8 cellular contexts compared by ENCODE assay signal in the genomic region with DNA sequence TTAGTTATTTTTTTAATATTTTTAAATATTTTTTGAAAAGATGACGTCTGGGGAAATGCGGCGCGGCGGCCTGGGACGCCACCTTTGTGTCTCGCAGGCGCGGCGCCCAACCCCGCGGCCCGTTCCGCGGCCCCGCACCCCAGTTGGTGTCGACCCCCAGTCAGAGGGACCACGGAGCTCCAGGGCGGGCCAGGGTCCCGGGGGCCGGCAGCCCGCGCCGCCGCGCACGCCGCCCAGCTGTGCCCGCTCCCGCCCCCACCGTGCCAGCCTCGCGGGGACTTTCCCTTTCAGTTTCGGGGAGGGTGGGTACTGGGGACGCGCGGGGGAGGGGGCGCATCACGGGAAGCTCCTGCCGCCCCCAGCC. TPM values are rescaled to one million over a fixed set of nuclear protein-coding genes. Genes with fewer than 3 reads are reported as not detected.
DNase-seq lines count a peak whose midpoint lies in the region; ATAC-seq, FAIRE-seq and TF ChIP-seq lines count a peak whose summit lies in the region.

No MANE protein-coding gene starts in this region.

- H3K9ac ChIP-seq in H1 (replicated peaks in 1 of 4; ENCODE audit: extremely low read depth in 1 of 4, low read depth in 3 of 4, low read length in 3 of 4): peak overlapping the region in 2 of 4 experiments; percentile 56 to 74; a peak in 4 of 7 replicates

- no peak for TF ChIP-seq CTCF in H1 (IDR thresholded peaks at IDR 0.05; ENCODE audit: control extremely low read depth in 1 of 3, insufficient read depth in 1 of 3, low read depth in 1 of 3, low read length in 3 of 3)

- no peak overlapping the region for H3K27ac ChIP-seq in H1 (ENCODE audit: low read depth, low read length)

- POLR2A ChIA-PET in H1 (lab: Charles Lee; ENCODE audit: partially characterized antibody): interaction anchor here (1.1 to 13.2 kb wide), 9 partner anchors 8 to 540 kb away, joined by 3 to 197 read pairs (median 7); a partner anchor contains a TSS
- POLR2A ChIA-PET in naive thymus-derived CD8-positive, alpha-beta T cell (lab: Charles Lee): interaction anchor here (1.1 to 1.3 kb wide), 3 partner anchors 355 to 540 kb away, joined by 3 to 4 read pairs (median 3); no protein-coding TSS in a partner anchor

- no peak overlapping the region for H2AK5ac ChIP-seq in H1 (ENCODE audit: low read depth, low read length)

- no peak for DNase-seq in HAP-1 (ENCODE audit: low spot score in 2 of 2)
- peak; percentile 31 for DNase-seq in activated CD4-positive, alpha-beta T cell treated with anti-CD3 and anti-CD28 coated beads for 1 hour
- DNase-seq in H1 (ENCODE audit: low read depth in 1 of 2, low spot score in 2 of 2): no peak
- DNase-seq in naive thymus-derived CD8-positive, alpha-beta T cell: peak in 4 of 10 donors; percentile 19 to 32 (median 28)
- no peak for DNase-seq in NCI-H1694 (lab: John Stamatoyannopoulos, UW)
- DNase-seq in NCI-H2029 (lab: John Stamatoyannopoulos, UW): no peak
- no peak for DNase-seq in SK-N-DZ (ENCODE audit: low spot score)
- DNase-seq in GM12891 (ENCODE audit: insufficient read length, low spot score): no peak

- H3K4me3 ChIP-seq in HAP-1 (peak overlapping the region; percentile 34), H1 (ENCODE audit: extremely low read depth in 1 of 4, insufficient read depth in 2 of 4, low read depth in 3 of 4, low read length in 4 of 4) (peak overlapping the region; percentile 90 to 97 (median 95))

- H2BK15ac ChIP-seq in H1 (ENCODE audit: low read length): no peak overlapping the region

- H3K23me2 ChIP-seq in H1 (ENCODE audit: low read depth, low read length): peaks cover 18% of the 10 kb centered on the region; the same call in 1 of the 2 replicates

- H4K8ac ChIP-seq in H1 (ENCODE audit: extremely low read depth, insufficient read depth, low read length): no peak overlapping the region

- no peak overlapping the region for H2BK5ac ChIP-seq in H1 (ENCODE audit: low read depth, low read length)

- no peak for TF ChIP-seq RAD21 in H1 (IDR thresholded peaks at IDR 0.05 in 1 of 2, conservative IDR thresholded peaks at IDR 0.05 in 1 of 2; ENCODE audit: low read depth in 2 of 2, low read length in 2 of 2)

- H3K36me3 Mint-ChIP-seq in naive thymus-derived CD8-positive, alpha-beta T cell: no peaks in the 10 kb centered on the region

- H2AFZ ChIP-seq in H1 (ENCODE audit: low read length): no peak overlapping the region

- peaks cover 8 to 29% (median 27%) of the 10 kb centered on the region in 4 donors for H3K4me1 Mint-ChIP-seq in naive thymus-derived CD8-positive, alpha-beta T cell

- peak overlapping the region; percentile 92; a peak in 3 of 4 replicates for H3K4me2 ChIP-seq in H1 (ENCODE audit: insufficient read depth in 1 of 2, low read depth in 2 of 2, low read length in 2 of 2)

- H3K27me3 ChIP-seq in HAP-1 (ENCODE audit: low read depth) (peaks cover 53% of the 10 kb centered on the region), H1 (replicated peaks in 1 of 4; ENCODE audit: control insufficient read depth in 3 of 4, extremely low read depth in 1 of 4, insufficient read depth in 3 of 4, low read length in 3 of 4) (peaks cover 0 to 8% (median 3%) of the 10 kb centered on the region in 4 experiments; a peak in 5 of 7 replicates)

- H3K79me1 ChIP-seq in H1 (ENCODE audit: low read depth, low read length): peaks cover 6% of the 10 kb centered on the region; the same call in 1 of the 2 replicates

- no peaks in the 10 kb centered on the region for H3K9me3 ChIP-seq in HAP-1
- no peaks in the 10 kb centered on the region for H3K9me3 ChIP-seq in H1 (ENCODE audit: insufficient read depth in 2 of 2, low read depth in 1 of 2, low read length in 1 of 2)

- TF ChIP-seq POLR2A in H1 (IDR thresholded peaks at IDR 0.05; ENCODE audit: control extremely low read depth in 1 of 2, low read depth in 2 of 2, low read length in 2 of 2) (no peak), GM12891 (IDR thresholded peaks at IDR 0.05; ENCODE audit: low read depth, low read length) (no peak)

- H3K36me3 ChIP-seq in HAP-1 (replicated peaks) (no peaks in the 10 kb centered on the region), H1 (ENCODE audit: control insufficient read depth in 2 of 4, insufficient read depth in 4 of 4, low read length in 3 of 4) (peaks cover 13 to 35% (median 23%) of the 10 kb centered on the region in 4 experiments; a peak in 6 of 8 replicates)

- no peak overlapping the region for H3K14ac ChIP-seq in H1 (ENCODE audit: insufficient read length)

- no peak overlapping the region for H2BK120ac ChIP-seq in H1 (replicated peaks; ENCODE audit: low read depth, low read length)

- H2BK12ac ChIP-seq in H1 (ENCODE audit: low read depth, low read length): no peak overlapping the region

- H2BK20ac ChIP-seq in H1 (ENCODE audit: low read length): no peak overlapping the region

- in situ Hi-C loops in HAP-1 (cut with MboI; ENCODE audit: low sequenced_read_pairs): loop anchor here (5.0 kb wide), 1 partner anchor 535 kb away; no protein-coding TSS in a partner anchor

- peaks cover 0 to 34% of the 10 kb centered on the region in 2 experiments; a peak in 2 of 4 replicates for H3K79me2 ChIP-seq in H1 (ENCODE audit: control insufficient read depth in 1 of 2, insufficient read depth in 2 of 2, low read length in 2 of 2)

- no peak overlapping the region for H3K56ac ChIP-seq in H1 (replicated peaks; ENCODE audit: insufficient read length, low read depth, low read length)

- H3K18ac ChIP-seq in H1 (ENCODE audit: extremely low read depth, low read length): no peak overlapping the region; the same call in 1 of the 2 replicates

- no peak overlapping the region for H4K5ac ChIP-seq in H1 (ENCODE audit: insufficient read length, low read depth, low read length)

- ATAC-seq in naive thymus-derived CD8-positive, alpha-beta T cell: peak; percentile 42 to 43

- 0% methylated on average over 1 of the region's 40 CpGs; no CpG with 5 or more reads in 1 of the 2 experiments for WGBS in H1 (ENCODE audit: extremely low coverage in 1 of 2, insufficient coverage in 1 of 2, insufficient read length in 1 of 2, insufficient replicate concordance in 2 of 2, low coverage in 1 of 2, low lambda C conversion rate in 2 of 2, missing lambda C conversion rate in 1 of 2), 2 experiments

- TF ChIP-seq EP300 in H1 (IDR thresholded peaks at IDR 0.05; ENCODE audit: borderline replicate concordance in 1 of 2, low read depth in 2 of 2, low read length in 2 of 2): no peak

- peak overlapping the region in 4 of 10 donors; percentile 59 to 82 (median 67) for H3K4me3 Mint-ChIP-seq in naive thymus-derived CD8-positive, alpha-beta T cell

- CTCF ChIA-PET in H1 (lab: Charles Lee; ENCODE audit: partially characterized antibody): interaction anchor here (0.7 to 5.5 kb wide), 14 partner anchors 14 to 539 kb away, joined by 3 to 36 read pairs (median 6); a partner anchor contains a TSS

- H4K91ac ChIP-seq in H1 (replicated peaks; ENCODE audit: insufficient read length, low read length): no peak overlapping the region

- H4K20me1 ChIP-seq in H1 (replicated peaks in 1 of 2; ENCODE audit: control insufficient read depth in 1 of 2, insufficient read depth in 2 of 2, low read length in 2 of 2): peaks cover 14 to 20% of the 10 kb centered on the region in 2 experiments

- H3K27ac Mint-ChIP-seq in naive thymus-derived CD8-positive, alpha-beta T cell: no peak overlapping the region

- no peak overlapping the region for H3K23ac ChIP-seq in H1 (ENCODE audit: insufficient read length)

- H3K4me1 ChIP-seq in HAP-1 (peaks cover 11% of the 10 kb centered on the region), H1 (replicated peaks in 1 of 4; ENCODE audit: control insufficient read depth in 3 of 4, insufficient read depth in 4 of 4, low read length in 3 of 4) (peaks cover 0 to 14% (median 7%) of the 10 kb centered on the region in 4 experiments; a peak in 6 of 7 replicates)

- FAIRE-seq in H1 (lab: Jason Lieb, UNC): no peak
- FAIRE-seq in GM12891 (lab: Jason Lieb, UNC): no peak

- peaks cover 0 to 2% (median 0%) of the 10 kb centered on the region in 9 donors for H3K9me3 Mint-ChIP-seq in naive thymus-derived CD8-positive, alpha-beta T cell

- no peak overlapping the region for H3K4ac ChIP-seq in H1 (replicated peaks; ENCODE audit: insufficient read length, low read depth, low read length)

- H3K27me3 Mint-ChIP-seq in naive thymus-derived CD8-positive, alpha-beta T cell: peaks cover 7 to 40% (median 23%) of the 10 kb centered on the region in 5 donors

TF ChIP-seq in H1, 55 proteins besides CTCF, POLR2A, EP300 and RAD21 (continues in another document):
- no peak for TF ChIP-seq PHF8 (conservative IDR thresholded peaks at IDR 0.05; ENCODE audit: low read depth, low read length)

RNA-seq across cellular contexts. Expression of a gene that starts 1.6 kb away (rescaled TPM):
- total RNA-seq in H1 (2021; fragmentation: NEBNext Ultra II Directional; extraction: Animal tissue kit (Norgen Biotek cat#: 25700)): 170 and 172 TPM in 2 replicates
- polyA plus RNA-seq in H1 (2011; rRNA removed): 64.5 and 156 TPM in 2 replicates
- polyA plus RNA-seq in H1 (2011; cell fraction: cytosol; rRNA removed): 94.6 TPM
- polyA plus RNA-seq in H1 (2011; cell fraction: nucleus; rRNA removed): 177 TPM
- 76.2 to 117 TPM (median 80.8 TPM) in 4 replicates for polyA plus RNA-seq in H1 (2012, experiment 1 of 2)
- polyA plus RNA-seq in H1 (2012, experiment 2 of 2): 26.6 TPM
- 53.6 TPM for polyA plus RNA-seq in H1 (2013, experiment 1 of 2)
- 50.3 TPM for polyA plus RNA-seq in H1 (2013, experiment 2 of 2)
- polyA minus RNA-seq in H1 (2011; rRNA and poly(A)+ RNA removed): 93.0 and 124 TPM in 2 replicates
- 168 TPM for polyA minus RNA-seq in H1 (2011; cell fraction: cytosol; rRNA and poly(A)+ RNA removed)
- 217 TPM for polyA minus RNA-seq in H1 (2011; cell fraction: nucleus; rRNA and poly(A)+ RNA removed)
- total RNA-seq in naive thymus-derived CD8-positive, alpha-beta T cell: under 1 TPM; 0.08 to 0.49 TPM
- under 1 TPM; 0.03 to 0.74 (median 0.06) TPM for polyA plus RNA-seq in naive thymus-derived CD8-positive, alpha-beta T cell
- polyA plus RNA-seq in SK-N-DZ (2014; cell fraction: cytosol; rRNA removed): 242 and 248 TPM in 2 replicates
- polyA plus RNA-seq in SK-N-DZ (2014; cell fraction: nucleus; rRNA removed): 196 and 220 TPM in 2 replicates
- polyA plus RNA-seq in GM12891 (2012; ENCODE audit: low read depth, missing spikeins): 8.9 TPM

RNA-seq across cellular contexts. Expression of a gene that starts 32.6 kb away (rescaled TPM):
- 21.0 and 21.3 TPM in 2 replicates for total RNA-seq in H1 (2021; fragmentation: NEBNext Ultra II Directional; extraction: Animal tissue kit (Norgen Biotek cat#: 25700))
- polyA plus RNA-seq in H1 (2011; rRNA removed): 15.4 and 25.5 TPM in 2 replicates
- polyA plus RNA-seq in H1 (2011; cell fraction: cytosol; rRNA removed): 23.2 TPM
- polyA plus RNA-seq in H1 (2011; cell fraction: nucleus; rRNA removed): 27.7 TPM
- 14.4 to 21.4 TPM (median 16.7 TPM) in 4 replicates for polyA plus RNA-seq in H1 (2012, experiment 1 of 2)
- polyA plus RNA-seq in H1 (2012, experiment 2 of 2): 8.5 TPM
- 13.6 TPM for polyA plus RNA-seq in H1 (2013, experiment 1 of 2)
- polyA plus RNA-seq in H1 (2013, experiment 2 of 2): 12.2 TPM
- 7.5 and 11.1 TPM in 2 replicates for polyA minus RNA-seq in H1 (2011; rRNA and poly(A)+ RNA removed)
- 5.7 TPM for polyA minus RNA-seq in H1 (2011; cell fraction: cytosol; rRNA and poly(A)+ RNA removed)
- polyA minus RNA-seq in H1 (2011; cell fraction: nucleus; rRNA and poly(A)+ RNA removed): 18.6 TPM
- 10 to 100 TPM; 75.0 to 77.8 TPM for total RNA-seq in naive thymus-derived CD8-positive, alpha-beta T cell
- 10 to 100 TPM; 12.5 to 14.5 (median 13.1) TPM for polyA plus RNA-seq in naive thymus-derived CD8-positive, alpha-beta T cell
- 22.1 and 25.3 TPM in 2 replicates for polyA plus RNA-seq in SK-N-DZ (2014; cell fraction: cytosol; rRNA removed)
- polyA plus RNA-seq in SK-N-DZ (2014; cell fraction: nucleus; rRNA removed): 38.9 and 46.6 TPM in 2 replicates
- polyA plus RNA-seq in GM12891 (2012; ENCODE audit: low read depth, missing spikeins): 9.9 TPM

Comparison
In these comparisons a context has a peak if more than half of its experiments do, and no peak if none do; other contexts are left out.
1. RNA of a gene that starts 1.6 kb away (total RNA-seq): 170 to 172 TPM in H1; 0.08 to 0.49 TPM in naive thymus-derived CD8-positive, alpha-beta T cell; every median in the first group is over 100 times any median in the second.